ENCODE assay signal across 20 cellular contexts in the genomic region with DNA sequence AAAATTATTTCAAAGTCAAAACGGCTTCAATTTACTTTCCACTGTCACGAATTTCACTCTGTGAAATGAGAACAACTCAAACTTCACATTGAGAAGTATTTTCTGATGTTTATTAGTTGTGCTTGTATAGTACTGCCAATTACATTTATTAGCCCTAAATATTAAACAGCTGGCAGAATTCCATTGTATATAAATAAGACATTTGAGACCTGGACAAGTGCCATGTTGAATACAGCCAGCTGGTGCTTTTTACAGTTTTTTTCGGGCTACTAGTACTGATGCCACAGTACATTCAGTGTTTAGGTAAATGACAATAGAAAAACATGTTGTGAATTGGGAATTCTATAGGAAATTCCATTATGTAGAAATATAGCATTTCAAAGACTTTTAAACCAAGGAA.
"Had no signal": no experiment of that assay in that cellular context is flagged by ENCODE, and none has a peak within 500 bp of the region (broad histone marks: within the 10 kb centered on the region; RNA-seq: fewer than 3 reads in every experiment).

No MANE protein-coding gene starts in this region.

- H3K36me3 ChIP-seq: colonic mucosa, esophagus muscularis mucosa, gastrocnemius medialis, left ventricle myocardium inferior, upper lobe of right lung had no signal

- H3K9me3 Mint-ChIP-seq: activated B cell treated with CpG ODN at 0.5 μM for 24 hours; activated naive CD4-positive, alpha-beta T cell treated with anti-CD3 and anti-CD28 coated beads for 36 hours; activated naive CD8-positive, alpha-beta T cell treated with anti-CD3 and anti-CD28 coated beads, Interleukin-2, amount 10 ng/mL, durations not matched to agents 7 days and 5 days had no signal

- H3K27me3 ChIP-seq: colonic mucosa, esophagus muscularis mucosa, gastrocnemius medialis, upper lobe of right lung had no signal

- H3K4me1 ChIP-seq: colonic mucosa, esophagus muscularis mucosa, gastrocnemius medialis, left ventricle myocardium inferior, upper lobe of right lung had no signal

- H3K36me3 Mint-ChIP-seq: activated naive CD8-positive, alpha-beta T cell treated with anti-CD3 and anti-CD28 coated beads, Interleukin-2, amount 10 ng/mL, durations not matched to agents 7 days and 5 days; natural killer cell had no signal

- H3K27ac ChIP-seq: colonic mucosa, esophagus muscularis mucosa, gastrocnemius medialis, upper lobe of right lung had no signal

- ATAC-seq: activated CD4-positive, alpha-beta T cell treated with anti-CD3 and anti-CD28 coated beads for 36 hours; gastrocnemius medialis; natural killer cell; stimulated activated naive CD8-positive, alpha-beta T cell treated with anti-CD3 and anti-CD28 coated beads, Interleukin-15, Interleukin-2, amounts not matched to agents 100 U/mL and 50 U/mL, for 24 hours; upper lobe of right lung had no signal

- H3K27me3 Mint-ChIP-seq: activated B cell treated with CpG ODN at 0.5 μM for 24 hours; activated CD4-positive, alpha-beta T cell treated with anti-CD3 and anti-CD28 coated beads for 36 hours; activated naive CD8-positive, alpha-beta T cell treated with anti-CD3 and anti-CD28 coated beads, Interleukin-2, amount 10 ng/mL, durations not matched to agents 7 days and 5 days had no signal

- H3K4me3 Mint-ChIP-seq: activated B cell treated with CpG ODN at 0.5 μM for 24 hours; activated CD4-positive, alpha-beta T cell treated with anti-CD3 and anti-CD28 coated beads for 36 hours; activated naive CD4-positive, alpha-beta T cell treated with anti-CD3 and anti-CD28 coated beads for 36 hours; activated naive CD8-positive, alpha-beta T cell treated with anti-CD3 and anti-CD28 coated beads, Interleukin-2, amount 10 ng/mL, durations not matched to agents 7 days and 5 days; natural killer cell had no signal

- H3K4me1 Mint-ChIP-seq: activated B cell treated with CpG ODN at 0.5 μM for 24 hours; activated CD4-positive, alpha-beta T cell treated with anti-CD3 and anti-CD28 coated beads for 36 hours; activated naive CD8-positive, alpha-beta T cell treated with anti-CD3 and anti-CD28 coated beads, Interleukin-2, amount 10 ng/mL, durations not matched to agents 7 days and 5 days; natural killer cell had no signal

- H3K4me3 ChIP-seq: colonic mucosa, esophagus muscularis mucosa, gastrocnemius medialis, left ventricle myocardium inferior, upper lobe of right lung had no signal

- H3K9me3 ChIP-seq: colonic mucosa, esophagus muscularis mucosa, gastrocnemius medialis, left ventricle myocardium inferior, upper lobe of right lung had no signal

- H3K27ac Mint-ChIP-seq: activated B cell treated with CpG ODN at 0.5 μM for 24 hours; activated CD4-positive, alpha-beta T cell treated with anti-CD3 and anti-CD28 coated beads for 36 hours; activated naive CD4-positive, alpha-beta T cell treated with anti-CD3 and anti-CD28 coated beads for 36 hours; activated naive CD8-positive, alpha-beta T cell treated with anti-CD3 and anti-CD28 coated beads, Interleukin-2, amount 10 ng/mL, durations not matched to agents 7 days and 5 days; natural killer cell had no signal

- DNase-seq: activated B cell treated with CpG ODN at 0.5 μM for 24 hours; activated CD4-positive, alpha-beta T cell treated with anti-CD3 and anti-CD28 coated beads for 36 hours; activated CD4-positive, alpha-beta T cell treated with anti-CD3 and anti-CD28 coated beads, Interleukin-2, amount 50 U/mL, for 48 hours; activated CD8-positive, alpha-beta memory T cell treated with anti-CD3 and anti-CD28 coated beads, Interleukin-2, amount 50 U/mL, for 48 hours; activated effector memory CD4-positive, alpha-beta T cell treated with Interleukin-2 at 50 U/mL for 16 hours; activated naive CD4-positive, alpha-beta T cell treated with anti-CD3 and anti-CD28 coated beads for 36 hours; activated naive CD8-positive, alpha-beta T cell treated with anti-CD3 and anti-CD28 coated beads, Interleukin-2, amount 10 ng/mL, durations not matched to agents 7 days and 5 days; activated T-cell treated with anti-CD3 and anti-CD28 coated beads, Interleukin-2, amount 50 U/mL, for 48 hours; amniotic stem cell; colonic mucosa; gastrocnemius medialis; hypothalamus; left ventricle myocardium inferior; midbrain; natural killer cell; stimulated activated CD4-positive, alpha-beta T cell treated with anti-CD3 and anti-CD28 coated beads, Interleukin-4, amount 100 ng/mL, for 1 hour; stimulated activated naive CD8-positive, alpha-beta T cell treated with anti-CD3 and anti-CD28 coated beads, Interleukin-15, Interleukin-2, amounts not matched to agents 100 U/mL and 50 U/mL, for 24 hours; T1000; upper lobe of right lung had no signal
